2 cellular contexts compared by ENCODE assay signal in the genomic region with DNA sequence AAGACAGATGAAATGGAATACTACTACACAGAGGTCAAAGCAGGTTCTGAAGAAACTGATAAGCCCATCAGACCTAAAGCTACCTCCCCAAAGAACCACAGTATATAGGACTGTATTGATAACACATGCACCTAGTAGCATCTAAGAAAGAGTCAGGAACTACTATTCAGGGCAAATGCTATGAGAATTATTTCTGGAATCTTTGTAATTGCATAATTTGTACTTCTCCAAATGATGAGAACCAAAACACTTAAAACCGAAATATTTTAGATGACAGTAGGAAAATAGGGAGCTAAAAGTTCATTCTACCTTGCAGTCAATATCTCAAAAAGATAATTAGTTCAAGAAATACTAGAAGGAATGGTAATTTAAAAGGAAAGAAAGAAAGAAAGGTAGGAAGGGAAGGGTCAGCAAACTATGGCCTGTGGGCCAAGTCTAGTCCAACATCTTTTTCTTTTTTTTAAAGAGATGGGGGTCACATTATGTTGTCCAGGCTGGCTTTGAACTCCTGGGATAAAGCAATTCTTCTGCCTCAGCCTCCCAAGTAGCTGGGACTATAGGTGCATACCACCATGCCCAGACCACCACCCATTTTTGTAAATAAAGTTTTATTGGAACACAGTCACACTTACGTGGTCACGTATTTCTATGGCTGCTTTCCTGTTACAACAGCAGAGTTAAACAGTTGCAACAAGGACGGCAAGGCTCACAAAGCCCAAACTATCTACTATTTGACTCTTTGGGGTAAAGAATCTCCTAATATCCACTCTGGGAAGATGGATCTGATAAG.
TF ChIP-seq lines count a peak whose summit lies in the region.

No MANE protein-coding gene starts in this region.

TF ChIP-seq in A549, 52 proteins besides CTCF, POLR2A, EP300 and RAD21:
- TF ChIP-seq NFE2L2 (conservative IDR thresholded peaks at IDR 0.05; ENCODE audit: low read length) (no peak), NPAS2 (CRISPR knock-in tag; IDR thresholded peaks at IDR 0.05; ENCODE audit: borderline replicate concordance) (no peak), EHF (CRISPR knock-in tag; IDR thresholded peaks at IDR 0.05) (no peak), MAZ (IDR thresholded peaks at IDR 0.05; ENCODE audit: borderline replicate concordance, low read depth, low read length) (no peak)

TF ChIP-seq in GM12878, 131 proteins besides CTCF, POLR2A, EP300 and RAD21:
- TF ChIP-seq, protein P1, sequence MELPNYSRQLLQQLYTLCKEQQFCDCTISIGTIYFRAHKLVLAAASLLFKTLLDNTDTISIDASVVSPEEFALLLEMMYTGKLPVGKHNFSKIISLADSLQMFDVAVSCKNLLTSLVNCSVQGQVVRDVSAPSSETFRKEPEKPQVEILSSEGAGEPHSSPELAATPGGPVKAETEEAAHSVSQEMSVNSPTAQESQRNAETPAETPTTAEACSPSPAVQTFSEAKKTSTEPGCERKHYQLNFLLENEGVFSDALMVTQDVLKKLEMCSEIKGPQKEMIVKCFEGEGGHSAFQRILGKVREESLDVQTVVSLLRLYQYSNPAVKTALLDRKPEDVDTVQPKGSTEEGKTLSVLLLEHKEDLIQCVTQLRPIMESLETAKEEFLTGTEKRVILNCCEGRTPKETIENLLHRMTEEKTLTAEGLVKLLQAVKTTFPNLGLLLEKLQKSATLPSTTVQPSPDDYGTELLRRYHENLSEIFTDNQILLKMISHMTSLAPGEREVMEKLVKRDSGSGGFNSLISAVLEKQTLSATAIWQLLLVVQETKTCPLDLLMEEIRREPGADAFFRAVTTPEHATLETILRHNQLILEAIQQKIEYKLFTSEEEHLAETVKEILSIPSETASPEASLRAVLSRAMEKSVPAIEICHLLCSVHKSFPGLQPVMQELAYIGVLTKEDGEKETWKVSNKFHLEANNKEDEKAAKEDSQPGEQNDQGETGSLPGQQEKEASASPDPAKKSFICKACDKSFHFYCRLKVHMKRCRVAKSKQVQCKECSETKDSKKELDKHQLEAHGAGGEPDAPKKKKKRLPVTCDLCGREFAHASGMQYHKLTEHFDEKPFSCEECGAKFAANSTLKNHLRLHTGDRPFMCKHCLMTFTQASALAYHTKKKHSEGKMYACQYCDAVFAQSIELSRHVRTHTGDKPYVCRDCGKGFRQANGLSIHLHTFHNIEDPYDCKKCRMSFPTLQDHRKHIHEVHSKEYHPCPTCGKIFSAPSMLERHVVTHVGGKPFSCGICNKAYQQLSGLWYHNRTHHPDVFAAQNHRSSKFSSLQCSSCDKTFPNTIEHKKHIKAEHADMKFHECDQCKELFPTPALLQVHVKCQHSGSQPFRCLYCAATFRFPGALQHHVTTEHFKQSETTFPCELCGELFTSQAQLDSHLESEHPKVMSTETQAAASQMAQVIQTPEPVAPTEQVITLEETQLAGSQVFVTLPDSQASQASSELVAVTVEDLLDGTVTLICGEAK (IDR thresholded peaks at IDR 0.05; ENCODE audit: borderline replicate concordance): peak; percentile 75
- no peak for TF ChIP-seq WRNIP1 (IDR thresholded peaks at IDR 0.05; ENCODE audit: borderline replicate concordance, low read depth, low read length)
- TF ChIP-seq SMARCA5 (IDR thresholded peaks at IDR 0.05): no peak
